Comparison of ENCODE assay signal across 9 cellular contexts in the genomic region with DNA sequence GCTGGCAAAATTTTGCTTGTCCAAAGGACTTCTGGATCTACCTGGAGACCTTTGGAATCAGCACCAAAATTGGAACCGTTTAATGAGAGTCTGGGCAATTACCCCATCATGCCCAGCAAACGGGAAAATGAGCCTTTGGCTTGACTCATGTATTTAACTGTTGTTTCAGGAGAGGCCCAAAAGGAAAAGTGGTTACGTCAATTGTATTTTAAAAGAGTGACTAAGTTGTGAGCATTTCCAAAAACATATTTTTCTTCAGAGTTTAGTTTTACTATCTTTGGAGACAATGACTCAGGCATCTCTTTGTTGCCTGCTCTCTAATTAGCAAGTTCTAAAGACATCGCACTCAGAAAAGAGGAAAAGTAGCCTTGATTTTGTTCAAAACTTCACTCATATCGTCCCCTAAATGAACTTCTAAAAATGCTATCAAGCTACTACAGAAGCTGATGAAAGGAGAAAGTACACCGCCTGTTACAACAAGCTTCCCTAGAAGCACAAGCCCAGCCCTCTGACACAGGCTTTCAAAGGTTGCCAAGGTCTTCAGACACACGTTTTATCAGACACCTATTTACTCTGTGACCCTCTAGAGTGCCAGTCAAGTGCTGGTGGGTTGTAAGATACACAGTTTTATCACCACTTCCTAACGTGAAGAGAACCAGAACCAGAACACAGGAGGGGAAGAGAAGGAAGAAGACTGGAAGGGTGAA.
DNase-seq lines count a peak whose midpoint lies in the region; ATAC-seq and TF ChIP-seq lines count a peak whose summit lies in the region.
"Had no signal": no experiment of that assay in that cellular context is flagged by ENCODE, and none has a peak within 500 bp of the region (broad histone marks: within the 10 kb centered on the region; RNA-seq: fewer than 3 reads in every experiment).

No MANE protein-coding gene starts in this region.

- no peaks in the 10 kb centered on the region for H3K27me3 ChIP-seq in thoracic aorta (replicated peaks; ENCODE audit: insufficient read depth)
- H3K27me3 ChIP-seq: ovary had no signal

- no peak overlapping the region for H3K4me3 Mint-ChIP-seq in stimulated activated memory B cell treated with anti-CD40 and anti-IgM and Interleukin-4, amounts not matched to agents 10 μg/mL and 1 μg/mL and 100 μg/mL, for 72 hours

- H3K36me3 ChIP-seq in thoracic aorta = no peaks in the 10 kb centered on the region
- H3K36me3 ChIP-seq: ovary had no signal

- TF ChIP-seq CTCF in astrocyte of the spinal cord (IDR thresholded peaks at IDR 0.05; ENCODE audit: low read depth, low read length) = no peak
- TF ChIP-seq CTCF in thoracic aorta (IDR thresholded peaks at IDR 0.05) = no peak
- TF ChIP-seq CTCF in GM13977 (IDR thresholded peaks at IDR 0.05; ENCODE audit: extremely low read depth, insufficient read depth, missing control alignments) = no peak

- no peak overlapping the region for H3K27ac Mint-ChIP-seq in stimulated activated memory B cell treated with anti-CD40 and anti-IgM and Interleukin-4, amounts not matched to agents 10 μg/mL and 1 μg/mL and 100 μg/mL, for 72 hours

- H3K4me1 ChIP-seq in thoracic aorta (ENCODE audit: control insufficient read depth in 1 of 2, low read depth in 2 of 2) = peaks cover 10 to 11% of the 10 kb centered on the region in 2 donors

- peak; percentile 73 for ATAC-seq in left ventricle myocardium superior
- ATAC-seq in thoracic aorta (ENCODE audit: insufficient number of reproducible peaks, low FRiP score, low read depth) = peak; percentile 99
- no peak for ATAC-seq in stimulated activated memory B cell treated with anti-CD40 and anti-IgM and Interleukin-4, amounts not matched to agents 10 μg/mL and 1 μg/mL and 100 μg/mL, for 72 hours

- H3K36me3 Mint-ChIP-seq in stimulated activated memory B cell treated with anti-CD40 and anti-IgM and Interleukin-4, amounts not matched to agents 10 μg/mL and 1 μg/mL and 100 μg/mL, for 72 hours = no peaks in the 10 kb centered on the region

- no peaks in the 10 kb centered on the region for H3K4me1 Mint-ChIP-seq in stimulated activated memory B cell treated with anti-CD40 and anti-IgM and Interleukin-4, amounts not matched to agents 10 μg/mL and 1 μg/mL and 100 μg/mL, for 72 hours

- peak overlapping the region; percentile 88 to 92 for H3K27ac ChIP-seq in thoracic aorta
- H3K27ac ChIP-seq: ovary had no signal

- H3K27me3 Mint-ChIP-seq in stimulated activated memory B cell treated with anti-CD40 and anti-IgM and Interleukin-4, amounts not matched to agents 10 μg/mL and 1 μg/mL and 100 μg/mL, for 72 hours = no peaks in the 10 kb centered on the region

- peaks cover 17% of the 10 kb centered on the region for H3K9me3 Mint-ChIP-seq in stimulated activated memory B cell treated with anti-CD40 and anti-IgM and Interleukin-4, amounts not matched to agents 10 μg/mL and 1 μg/mL and 100 μg/mL, for 72 hours

- in situ Hi-C loops in astrocyte of the spinal cord (cut with HindIII; ENCODE audit: low sequenced_read_pairs) = no loop called here
- in situ Hi-C loops in GM13977 (cut with MboI; ENCODE audit: low pct_unique_long_range_greater_than_20kb, low sequenced_read_pairs, unreplicated experiment) = no loop called here

- no peaks in the 10 kb centered on the region for H3K9me3 ChIP-seq in thoracic aorta
- H3K9me3 ChIP-seq: ovary had no signal

- DNase-seq in HPDE6-E6E7 (ENCODE audit: extremely low spot score) = peak; percentile 23
- peak; percentile 95 for DNase-seq in astrocyte of the spinal cord (ENCODE audit: low read depth, low spot score)
- DNase-seq in left ventricle myocardium superior = no peak
- no peak for DNase-seq in thoracic aorta (ENCODE audit: low spot score)
- DNase-seq in stimulated activated CD8-positive, alpha-beta memory T cell treated with anti-CD3 and anti-CD28 coated beads, Interleukin-4, amount 100 ng/mL, for 48 hours = no peak
- no peak for DNase-seq in GM13977 (ENCODE audit: low spot score)
- DNase-seq: NCI-H1417 treated with DMSO at 0.1 percent for 48 hours, ovary had no signal

- no peak overlapping the region for H3K4me3 ChIP-seq in astrocyte of the spinal cord (ENCODE audit: low read depth, low read length)
- peak overlapping the region; percentile 22 for H3K4me3 ChIP-seq in thoracic aorta
- H3K4me3 ChIP-seq: ovary had no signal

- intact Hi-C loops in left ventricle myocardium superior (cut with micrococcal nuclease) = no loop called here

Comparison
In these comparisons a context has a peak if more than half of its experiments do, and no peak if none do; other contexts are left out.
1. DNase-seq: peak in HPDE6-E6E7 (single experiment) and astrocyte of the spinal cord (single experiment); none in left ventricle myocardium superior (single experiment), thoracic aorta (single experiment), stimulated activated CD8-positive, alpha-beta memory T cell treated with anti-CD3 and anti-CD28 coated beads, Interleukin-4, amount 100 ng/mL, for 48 hours (single experiment) and GM13977 (single experiment).